In genomic region chr12:117013726-117014125, GRCh38 we compare ENCODE assay signal across 17 cellular contexts.
"Had no signal": no experiment of that assay in that cellular context is flagged by ENCODE, and none has a peak within 500 bp of the region (broad histone marks: within the 10 kb centered on the region; RNA-seq: fewer than 3 reads in every experiment).

No MANE protein-coding gene starts in this region.

- H3K4me1 ChIP-seq: sigmoid colon had no signal

- DNase-seq: activated naive CD4-positive, alpha-beta T cell treated with anti-CD3 and anti-CD28 coated beads, Interleukin-2, amount 10 ng/mL, durations not matched to agents 7 days and 5 days; caudate nucleus; effector CD8-positive, alpha-beta T cell; heart left ventricle; mammary epithelial cell; naive B cell; sigmoid colon; stimulated activated CD4-positive, alpha-beta T cell treated with anti-CD3 and anti-CD28 coated beads, Interleukin-2, amount 100 ng/mL, for 48 hours; stimulated activated naive B cell treated with anti-CD40 and anti-IgM and Interleukin-4, amounts not matched to agents 10 μg/mL and 1 μg/mL and 100 μg/mL, for 72 hours; T-helper 1 cell; T1000; tibial artery had no signal

- H2AFZ ChIP-seq: neural progenitor cell had no signal

- ATAC-seq: activated CD4-positive, CD25-positive, alpha-beta regulatory T cell treated with anti-CD3 and anti-CD28 coated beads, Interleukin-2, amount 50 U/mL, for 24 hours; heart left ventricle; stimulated activated naive B cell treated with anti-CD40 and anti-IgM and Interleukin-4, amounts not matched to agents 10 μg/mL and 1 μg/mL and 100 μg/mL, for 72 hours had no signal

- H3K4me3 ChIP-seq: coronary artery, heart left ventricle, neural progenitor cell, sigmoid colon, tibial artery had no signal

- H3K4me3 Mint-ChIP-seq: activated naive CD4-positive, alpha-beta T cell treated with anti-CD3 and anti-CD28 coated beads, Interleukin-2, amount 10 ng/mL, durations not matched to agents 7 days and 5 days; neural progenitor cell; stimulated activated naive B cell treated with anti-CD40 and anti-IgM and Interleukin-4, amounts not matched to agents 10 μg/mL and 1 μg/mL and 100 μg/mL, for 72 hours had no signal

- H3K27me3 Mint-ChIP-seq: activated naive CD4-positive, alpha-beta T cell treated with anti-CD3 and anti-CD28 coated beads, Interleukin-2, amount 10 ng/mL, durations not matched to agents 7 days and 5 days; naive B cell; stimulated activated naive B cell treated with anti-CD40 and anti-IgM and Interleukin-4, amounts not matched to agents 10 μg/mL and 1 μg/mL and 100 μg/mL, for 72 hours had no signal

- H3K4me2 ChIP-seq: neural progenitor cell had no signal

- H3K27ac Mint-ChIP-seq: activated naive CD4-positive, alpha-beta T cell treated with anti-CD3 and anti-CD28 coated beads, Interleukin-2, amount 10 ng/mL, durations not matched to agents 7 days and 5 days; neural progenitor cell; stimulated activated naive B cell treated with anti-CD40 and anti-IgM and Interleukin-4, amounts not matched to agents 10 μg/mL and 1 μg/mL and 100 μg/mL, for 72 hours had no signal

- H3K4me1 Mint-ChIP-seq: activated naive CD4-positive, alpha-beta T cell treated with anti-CD3 and anti-CD28 coated beads, Interleukin-2, amount 10 ng/mL, durations not matched to agents 7 days and 5 days; naive B cell had no signal

- H3K27ac ChIP-seq: coronary artery, heart left ventricle, neural progenitor cell, sigmoid colon, tibial artery had no signal

- FAIRE-seq: frontal cortex, urothelium cell line had no signal

- H3K9ac ChIP-seq: neural progenitor cell had no signal

- H3K27me3 ChIP-seq: heart left ventricle, neural progenitor cell, sigmoid colon, tibial artery had no signal
